In the genomic region with DNA sequence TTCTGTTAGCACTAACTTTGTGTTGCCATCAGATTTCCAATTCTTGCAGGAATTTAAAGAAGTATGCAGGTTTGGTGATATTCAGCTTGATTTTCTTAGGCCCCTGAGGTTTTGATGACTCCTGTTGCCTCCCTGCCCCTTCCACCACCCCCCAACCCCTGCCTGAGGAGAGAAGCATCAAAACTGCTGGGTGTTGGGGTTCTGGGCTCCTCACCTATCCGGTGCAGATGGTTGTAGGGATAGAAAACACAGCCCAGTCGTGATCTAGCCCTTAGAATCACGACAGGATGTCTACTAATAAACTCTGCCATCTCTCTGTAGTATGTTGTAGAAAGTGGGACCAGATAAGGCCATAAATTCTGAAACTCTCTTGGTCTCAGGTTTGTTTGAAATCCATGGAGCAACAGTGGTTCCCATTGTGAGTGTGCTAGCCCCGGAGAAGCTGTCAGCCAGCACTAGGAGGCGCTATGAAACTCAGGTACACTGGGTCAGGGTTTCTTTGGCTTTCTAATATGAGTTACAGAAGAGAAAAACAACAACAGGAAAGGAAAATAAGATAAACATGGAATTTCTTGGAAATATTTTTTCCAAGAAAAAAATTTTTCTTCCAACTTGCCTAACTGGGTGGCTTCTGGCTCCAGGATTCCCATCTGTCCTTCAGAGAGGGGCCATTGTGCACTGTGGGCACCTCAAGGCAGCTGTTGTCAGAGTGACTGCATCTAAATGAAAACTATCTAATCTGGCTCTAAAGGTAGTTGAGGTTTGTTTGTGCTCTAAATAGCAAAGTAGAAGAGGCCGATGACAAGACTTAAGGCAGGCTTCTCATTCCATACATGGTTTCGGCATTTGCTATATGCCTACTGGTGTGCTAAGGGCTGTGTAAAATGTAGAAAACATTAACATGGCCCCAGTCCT, we compare ENCODE assay signal across 9 cellular contexts. TPM values are rescaled to one million over a fixed set of nuclear protein-coding genes. Genes with fewer than 3 reads are reported as not detected.
DNase-seq lines count a peak whose midpoint lies in the region; ATAC-seq and TF ChIP-seq lines count a peak whose summit lies in the region.
"Had no signal": no experiment of that assay in that cellular context is flagged by ENCODE, and none has a peak within 500 bp of the region (broad histone marks: within the 10 kb centered on the region; RNA-seq: fewer than 3 reads in every experiment).

No MANE protein-coding gene starts in this region.

- H3K27me3 ChIP-seq in HUES48 (ENCODE audit: control insufficient read depth, insufficient read depth, low read length): no peaks in the 10 kb centered on the region

- no peaks in the 10 kb centered on the region for H3K9me3 Mint-ChIP-seq in chondrocyte (ENCODE audit: low read depth)
- H3K9me3 Mint-ChIP-seq in naive B cell: no peaks in the 10 kb centered on the region
- H3K9me3 Mint-ChIP-seq: IgD-negative memory B cell had no signal

- H3K9me3 ChIP-seq in HUES48 (ENCODE audit: control insufficient read depth, insufficient read depth, low read length): no peaks in the 10 kb centered on the region

- no peaks in the 10 kb centered on the region for H3K4me1 Mint-ChIP-seq in chondrocyte (ENCODE audit: low read depth)
- no peaks in the 10 kb centered on the region for H3K4me1 Mint-ChIP-seq in naive B cell

- DNase-seq in DMS53 (lab: John Stamatoyannopoulos, UW) (peak; percentile 58), chondrocyte (ENCODE audit: low spot score) (no peak), naive B cell (no peak), NCI-H2107 (lab: John Stamatoyannopoulos, UW) (no peak), NCI-H1105 treated with DMSO at 0.1 percent for 48 hours (lab: John Stamatoyannopoulos, UW) (no peak)

- H3K36me3 Mint-ChIP-seq in chondrocyte (ENCODE audit: low read depth) (peaks cover 33% of the 10 kb centered on the region), naive B cell (peaks cover 0 to 4% of the 10 kb centered on the region in 2 donors)
- H3K36me3 Mint-ChIP-seq: IgD-negative memory B cell had no signal

- peak overlapping the region; percentile 39 for H3K27ac ChIP-seq in HUES48 (ENCODE audit: low read depth, low read length)

- ATAC-seq in naive B cell (ENCODE audit: low read depth in 2 of 2): no peak
- no peak for ATAC-seq in HG02885 (IDR thresholded peaks at IDR 0.05; ENCODE audit: poor library complexity, unreplicated experiment)
- no peak for ATAC-seq in GM18867 (IDR thresholded peaks at IDR 0.05; ENCODE audit: unreplicated experiment)

- H3K4me3 Mint-ChIP-seq in chondrocyte (ENCODE audit: unreplicated experiment) (no peak overlapping the region), naive B cell (no peak overlapping the region)
- H3K4me3 Mint-ChIP-seq: IgD-negative memory B cell had no signal

- H3K27ac Mint-ChIP-seq in chondrocyte (ENCODE audit: unreplicated experiment) (peak overlapping the region; percentile 33), naive B cell (peak overlapping the region in 4 of 6 donors; percentile 0 to 54 (median 30))

- H3K36me3 ChIP-seq in HUES48 (ENCODE audit: control insufficient read depth, insufficient read depth, low read length): peaks cover 96% of the 10 kb centered on the region

- H3K4me1 ChIP-seq in HUES48 (ENCODE audit: control insufficient read depth, insufficient read depth, low read length): no peaks in the 10 kb centered on the region

- TF ChIP-seq CTCF in chondrocyte (IDR thresholded peaks at IDR 0.05): peak; percentile 77

- no peak overlapping the region for H3K4me3 ChIP-seq in HUES48 (ENCODE audit: low read depth, low read length)

- H3K9ac ChIP-seq in HUES48 (ENCODE audit: low read depth, low read length): no peak overlapping the region

- H3K27me3 Mint-ChIP-seq in chondrocyte (ENCODE audit: low read depth): no peaks in the 10 kb centered on the region
- no peaks in the 10 kb centered on the region for H3K27me3 Mint-ChIP-seq in naive B cell
- H3K27me3 Mint-ChIP-seq: IgD-negative memory B cell had no signal

RNA-seq across cellular contexts. Expression of gene SRP14, which starts 8.7 kb away (rescaled TPM):
- 144 to 199 TPM (median 146 TPM) in 3 replicates for total RNA-seq in chondrocyte
- 1,000 to 10,000 TPM in 1 of 6 donors, 100 to 1,000 TPM in 5; 640 to 1,092 (median 833) TPM for polyA plus RNA-seq in naive B cell (ENCODE audit: low read depth in 6 of 6)
